ENCODE assay signal across 15 cellular contexts in the genomic region with DNA sequence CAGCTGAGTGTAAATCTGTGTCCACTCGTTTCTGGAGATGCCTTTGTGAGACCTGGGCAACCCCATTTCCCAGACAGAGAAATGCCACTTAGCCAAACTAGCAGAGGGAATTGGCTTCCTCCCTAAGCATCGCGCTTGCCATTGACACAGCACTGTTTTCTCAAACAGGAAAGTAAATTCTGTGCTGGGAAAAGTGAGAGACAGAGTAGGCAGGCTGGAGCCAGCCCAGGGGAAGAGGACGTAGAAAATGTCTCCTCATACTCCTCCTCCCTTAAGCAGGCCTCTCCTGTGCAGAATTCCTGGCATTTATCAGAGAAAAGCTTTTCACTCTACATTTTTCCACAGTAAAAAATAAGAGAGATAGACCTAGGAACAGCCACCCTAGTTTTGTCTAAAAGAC.
DNase-seq lines count a peak whose midpoint lies in the region; TF ChIP-seq lines count a peak whose summit lies in the region.
"Had no signal": no experiment of that assay in that cellular context is flagged by ENCODE, and none has a peak within 500 bp of the region (broad histone marks: within the 10 kb centered on the region; RNA-seq: fewer than 3 reads in every experiment).

No MANE protein-coding gene starts in this region.

- H3K27me3 ChIP-seq in neural progenitor cell (no peaks in the 10 kb centered on the region), smooth muscle cell (ENCODE audit: low read depth) (no peaks in the 10 kb centered on the region)

- H3F3A ChIP-seq in neural progenitor cell (ENCODE audit: low read depth), result no peaks in the 10 kb centered on the region
- no peaks in the 10 kb centered on the region for H3F3A ChIP-seq in smooth muscle cell (ENCODE audit: low read depth)

- no peak overlapping the region for H3K4me3 Mint-ChIP-seq in mesothelial cell of epicardium
- no peak overlapping the region for H3K4me3 Mint-ChIP-seq in neural progenitor cell
- H3K4me3 Mint-ChIP-seq: CD4-positive, alpha-beta memory T cell; H9 had no signal

- H3K36me3 ChIP-seq in neural progenitor cell (no peaks in the 10 kb centered on the region), smooth muscle cell (ENCODE audit: low read depth) (no peaks in the 10 kb centered on the region)

- H2AFZ ChIP-seq in neural progenitor cell (replicated peaks) (peak overlapping the region; percentile 45), smooth muscle cell (ENCODE audit: low read depth) (peak overlapping the region; percentile 41)
- H2AFZ ChIP-seq: GM23248 had no signal

- peak; percentile 8 for DNase-seq in globus pallidus (ENCODE audit: low spot score)
- no peak for DNase-seq in mesothelial cell of epicardium (ENCODE audit: low spot score in 2 of 2, unreplicated experiment in 2 of 2)
- no peak for DNase-seq in neural progenitor cell (ENCODE audit: low spot score)
- no peak for DNase-seq in smooth muscle cell (lab: John Stamatoyannopoulos, UW; ENCODE audit: unreplicated experiment)
- DNase-seq in coronary artery (ENCODE audit: low spot score), result no peak
- no peak for DNase-seq in NCI-H82 (lab: John Stamatoyannopoulos, UW)
- DNase-seq in mesenteric fat pad (ENCODE audit: low spot score), result no peak
- DNase-seq in DMS79 (lab: John Stamatoyannopoulos, UW), result no peak
- DNase-seq: Calu3; CD4-positive, alpha-beta memory T cell; COR-L47; DMS53; DND-41; GM23248; H9 had no signal

- WGBS in smooth muscle cell (ENCODE audit: low lambda C conversion rate), result 82% methylated on average over 4 of the region's 4 CpGs

- no peak overlapping the region for H3K4me2 ChIP-seq in neural progenitor cell
- H3K4me2 ChIP-seq in smooth muscle cell, result no peak overlapping the region

- H3K27ac Mint-ChIP-seq in mesothelial cell of epicardium, result peak overlapping the region; percentile 82
- H3K27ac Mint-ChIP-seq in neural progenitor cell, result no peak overlapping the region
- H3K27ac Mint-ChIP-seq: CD4-positive, alpha-beta memory T cell had no signal

- H3K36me3 Mint-ChIP-seq in mesothelial cell of epicardium (no peaks in the 10 kb centered on the region), neural progenitor cell (no peaks in the 10 kb centered on the region)
- H3K36me3 Mint-ChIP-seq: CD4-positive, alpha-beta memory T cell had no signal

- no peaks in the 10 kb centered on the region for H3K27me3 Mint-ChIP-seq in mesothelial cell of epicardium (ENCODE audit: low read depth)
- H3K27me3 Mint-ChIP-seq in neural progenitor cell (ENCODE audit: insufficient read depth, low read depth), result peaks cover 2% of the 10 kb centered on the region

- H4K20me1 ChIP-seq in neural progenitor cell (ENCODE audit: low read depth) (no peaks in the 10 kb centered on the region), smooth muscle cell (ENCODE audit: low read depth) (no peaks in the 10 kb centered on the region)

- H3K9ac ChIP-seq in neural progenitor cell (no peak overlapping the region), smooth muscle cell (ENCODE audit: low read depth) (no peak overlapping the region)
- H3K9ac ChIP-seq: GM23248 had no signal

- H3K4me1 Mint-ChIP-seq in mesothelial cell of epicardium (peaks cover 9% of the 10 kb centered on the region), neural progenitor cell (peaks cover 5% of the 10 kb centered on the region)
- H3K4me1 Mint-ChIP-seq: CD4-positive, alpha-beta memory T cell had no signal

- H3K9me3 Mint-ChIP-seq in mesothelial cell of epicardium, result no peaks in the 10 kb centered on the region
- H3K9me3 Mint-ChIP-seq in neural progenitor cell, result no peaks in the 10 kb centered on the region
- H3K9me3 Mint-ChIP-seq: CD4-positive, alpha-beta memory T cell had no signal

- TF ChIP-seq CTCF in mesothelial cell of epicardium (IDR thresholded peaks at IDR 0.05; ENCODE audit: unreplicated experiment) (no peak), neural progenitor cell (IDR thresholded peaks at IDR 0.05) (no peak), smooth muscle cell (IDR thresholded peaks at IDR 0.05; ENCODE audit: borderline replicate concordance, insufficient read depth, poor library complexity, severe bottlenecking) (no peak), coronary artery (IDR thresholded peaks at IDR 0.05) (no peak)

- H3K27ac ChIP-seq in neural progenitor cell, result no peak overlapping the region
- H3K27ac ChIP-seq in smooth muscle cell (ENCODE audit: low read depth), result no peak overlapping the region
- no peak overlapping the region for H3K27ac ChIP-seq in coronary artery
- H3K27ac ChIP-seq: GM23248 had no signal

- H3K9me3 ChIP-seq in neural progenitor cell (ENCODE audit: low read depth) (no peaks in the 10 kb centered on the region), smooth muscle cell (replicated peaks; ENCODE audit: low read depth) (no peaks in the 10 kb centered on the region)

- no peak overlapping the region for H3K4me3 ChIP-seq in neural progenitor cell
- no peak overlapping the region for H3K4me3 ChIP-seq in smooth muscle cell
- H3K4me3 ChIP-seq in coronary artery, result no peak overlapping the region
- H3K4me3 ChIP-seq: GM23248 had no signal

- H3K79me2 ChIP-seq in neural progenitor cell (ENCODE audit: low read depth) (no peaks in the 10 kb centered on the region), smooth muscle cell (ENCODE audit: low read depth) (no peaks in the 10 kb centered on the region)

- no peaks in the 10 kb centered on the region for H3K4me1 ChIP-seq in neural progenitor cell
- H3K4me1 ChIP-seq in smooth muscle cell (ENCODE audit: low read depth), result no peaks in the 10 kb centered on the region
